Comparison of ENCODE assay signal across 14 cellular contexts in genomic region chr3:188807002-188807401, GRCh38.
A peak's percentile ranks its signal among the peaks of the same experiment; 100 is the strongest.
DNase-seq lines count a peak whose midpoint lies in the region; ATAC-seq and TF ChIP-seq lines count a peak whose summit lies in the region.
"Had no signal": no experiment of that assay in that cellular context is flagged by ENCODE, and none has a peak within 500 bp of the region (broad histone marks: within the 10 kb centered on the region; RNA-seq: fewer than 3 reads in every experiment).

No MANE protein-coding gene starts in this region.

- no peak for ATAC-seq in IMR-90 (ENCODE audit: low read depth)
- no peak for ATAC-seq in activated naive CD8-positive, alpha-beta T cell treated with anti-CD3 and anti-CD28 coated beads, Interleukin-2, amount 50 U/mL, for 24 hours

- H3K4me1 Mint-ChIP-seq in activated naive CD8-positive, alpha-beta T cell treated with anti-CD3 and anti-CD28 coated beads, Interleukin-2, amount 50 U/mL, for 24 hours: no peaks in the 10 kb centered on the region
- H3K4me1 Mint-ChIP-seq: activated CD4-positive, alpha-beta memory T cell treated with anti-CD3 and anti-CD28 coated beads, Interleukin-2, amount 10 ng/mL, durations not matched to agents 7 days and 5 days had no signal

- H3K27ac Mint-ChIP-seq in activated naive CD8-positive, alpha-beta T cell treated with anti-CD3 and anti-CD28 coated beads, Interleukin-2, amount 50 U/mL, for 24 hours: no peak overlapping the region
- H3K27ac Mint-ChIP-seq: activated CD4-positive, alpha-beta memory T cell treated with anti-CD3 and anti-CD28 coated beads, Interleukin-2, amount 10 ng/mL, durations not matched to agents 7 days and 5 days; stimulated activated naive CD8-positive, alpha-beta T cell treated with anti-CD3 and anti-CD28 coated beads, Interleukin-15, Interleukin-2, amounts not matched to agents 100 ng/mL and 50 ng/mL, for 24 hours had no signal

- H3K79me2 ChIP-seq in fibroblast of lung (ENCODE audit: control insufficient read depth, insufficient read depth, low read length): no peaks in the 10 kb centered on the region

- no peaks in the 10 kb centered on the region for H3K4me1 ChIP-seq in IMR-90 (ENCODE audit: control insufficient read depth, insufficient read depth, low read length)
- no peaks in the 10 kb centered on the region for H3K4me1 ChIP-seq in fibroblast of lung (ENCODE audit: control insufficient read depth, extremely low read depth, insufficient read depth, low read length)
- H3K4me1 ChIP-seq: left ventricle myocardium inferior had no signal

- TF ChIP-seq POLR2A in IMR-90 (IDR thresholded peaks at IDR 0.05; ENCODE audit: low read depth, low read length): no peak

- H3K9ac ChIP-seq in IMR-90 (ENCODE audit: low read depth, low read length): no peak overlapping the region
- H3K9ac ChIP-seq in fibroblast of lung (ENCODE audit: insufficient read depth, low read length): no peak overlapping the region

- no peak overlapping the region for H2BK15ac ChIP-seq in IMR-90 (ENCODE audit: low read depth, low read length)

- peaks cover 3% of the 10 kb centered on the region; the same call in 1 of the 2 replicates for H3K9me3 ChIP-seq in IMR-90 (ENCODE audit: control insufficient read depth, insufficient read depth, low read length)
- no peaks in the 10 kb centered on the region for H3K9me3 ChIP-seq in fibroblast of lung (ENCODE audit: control insufficient read depth, insufficient read depth, low read depth, low read length)

- no peaks in the 10 kb centered on the region for H3K9me1 ChIP-seq in IMR-90 (ENCODE audit: insufficient read depth, low read length)

- peaks cover 23 to 33% of the 10 kb centered on the region in 2 experiments for H3K79me1 ChIP-seq in IMR-90 (ENCODE audit: low read depth in 1 of 2, low read length in 2 of 2)

- no peak overlapping the region for H3K14ac ChIP-seq in IMR-90 (replicated peaks; ENCODE audit: low read depth, low read length)

- H3K27me3 Mint-ChIP-seq in activated naive CD8-positive, alpha-beta T cell treated with anti-CD3 and anti-CD28 coated beads, Interleukin-2, amount 50 U/mL, for 24 hours: no peaks in the 10 kb centered on the region
- H3K27me3 Mint-ChIP-seq: activated CD4-positive, alpha-beta memory T cell treated with anti-CD3 and anti-CD28 coated beads, Interleukin-2, amount 10 ng/mL, durations not matched to agents 7 days and 5 days; naive B cell; stimulated activated naive CD8-positive, alpha-beta T cell treated with anti-CD3 and anti-CD28 coated beads, Interleukin-15, Interleukin-2, amounts not matched to agents 100 ng/mL and 50 ng/mL, for 24 hours had no signal

- intact Hi-C loops in IMR-90 (cut with micrococcal nuclease): no loop called here

- peaks cover under 1% of the 10 kb centered on the region; the same call in 1 of the 2 replicates for H4K20me1 ChIP-seq in IMR-90 (ENCODE audit: insufficient read depth, low read length)
- no peaks in the 10 kb centered on the region for H4K20me1 ChIP-seq in fibroblast of lung (ENCODE audit: control insufficient read depth, extremely low read depth, insufficient read depth, low read length)

- no peaks in the 10 kb centered on the region for H3K27me3 ChIP-seq in IMR-90 (ENCODE audit: control insufficient read depth, insufficient read depth, low read length)
- no peaks in the 10 kb centered on the region for H3K27me3 ChIP-seq in fibroblast of lung (ENCODE audit: control insufficient read depth, insufficient read depth, low read length)
- H3K27me3 ChIP-seq: ascending aorta had no signal

- no peak overlapping the region for H2AK9ac ChIP-seq in IMR-90 (replicated peaks; ENCODE audit: low read depth, low read length, poor library complexity)

- TF ChIP-seq CTCF in IMR-90 (conservative IDR thresholded peaks at IDR 0.05; ENCODE audit: low read depth, low read length): no peak
- no peak for TF ChIP-seq CTCF in fibroblast of lung (conservative IDR thresholded peaks at IDR 0.05 in 1 of 2, IDR thresholded peaks at IDR 0.05 in 1 of 2; ENCODE audit: low read depth in 1 of 2, low read length in 2 of 2)

- TF ChIP-seq RAD21 in IMR-90 (IDR thresholded peaks at IDR 0.05; ENCODE audit: low read length): no peak

- no peak overlapping the region for H2BK20ac ChIP-seq in IMR-90 (ENCODE audit: low read depth, low read length)

- H2AK5ac ChIP-seq in IMR-90 (ENCODE audit: low read depth, low read length): no peak overlapping the region

- H3K27ac ChIP-seq in IMR-90 (ENCODE audit: insufficient read depth, low read length) (no peak overlapping the region), fibroblast of lung (ENCODE audit: insufficient read depth, low read length) (no peak overlapping the region)
- H3K27ac ChIP-seq: ascending aorta, left ventricle myocardium inferior had no signal

- H3K4me2 ChIP-seq in IMR-90 (ENCODE audit: low read depth, low read length) (no peak overlapping the region), fibroblast of lung (ENCODE audit: extremely low read depth, insufficient read depth, low read length) (no peak overlapping the region)

- dilution Hi-C loops in IMR-90 (cut with HindIII; ENCODE audit: low sequenced_read_pairs, unreplicated experiment): no loop called here

- no peak overlapping the region for H2BK120ac ChIP-seq in IMR-90 (ENCODE audit: low read depth, low read length)

- no TSS peak for BruUV-seq in IMR-90 (replicated peaks; lab: Mats Ljungman, UMichigan)

- H3K4ac ChIP-seq in IMR-90 (ENCODE audit: low read depth, low read length): no peak overlapping the region

- peaks cover 28% of the 10 kb centered on the region for H3K9me3 Mint-ChIP-seq in activated naive CD8-positive, alpha-beta T cell treated with anti-CD3 and anti-CD28 coated beads, Interleukin-2, amount 50 U/mL, for 24 hours

- H3K23ac ChIP-seq in IMR-90 (ENCODE audit: low read depth, low read length): no peak overlapping the region

- DNase-seq in ELR (ENCODE audit: low read depth) (peak; percentile 34), IMR-90 (peak; percentile 23), SK-MEL-5 (ENCODE audit: low read depth, low spot score) (peak; percentile 24), fibroblast of lung (ENCODE audit: low read depth in 2 of 2) (peak; percentile 38 to 50), RPMI8226 (no peak)
- no peak for DNase-seq in stimulated activated CD4-positive, alpha-beta T cell treated with anti-CD3 and anti-CD28 coated beads, Interleukin-1b, Interleukin-23, amount 100 ng/mL, for 48 hours
- no peak for DNase-seq in activated naive CD8-positive, alpha-beta T cell treated with anti-CD3 and anti-CD28 coated beads, Interleukin-2, amount 50 U/mL, for 24 hours
- DNase-seq: activated CD4-positive, alpha-beta memory T cell treated with anti-CD3 and anti-CD28 coated beads, Interleukin-2, amount 10 ng/mL, durations not matched to agents 7 days and 5 days; left ventricle myocardium inferior; naive B cell; NCI-H2171; stimulated activated CD4-positive, alpha-beta T cell treated with anti-CD3 and anti-CD28 coated beads, Interleukin-12 subunit alpha, Interleukin-12 subunit beta, amount 100 ng/mL, for 4 hours had no signal

- POLR2A ChIA-PET in IMR-90 (lab: Charles Lee; ENCODE audit: unreplicated experiment): no interaction called here

- no peak overlapping the region for H4K8ac ChIP-seq in IMR-90 (ENCODE audit: low read depth in 2 of 2, low read length in 2 of 2)

- H3K4me3 Mint-ChIP-seq in activated naive CD8-positive, alpha-beta T cell treated with anti-CD3 and anti-CD28 coated beads, Interleukin-2, amount 50 U/mL, for 24 hours: no peak overlapping the region
- H3K4me3 Mint-ChIP-seq: activated CD4-positive, alpha-beta memory T cell treated with anti-CD3 and anti-CD28 coated beads, Interleukin-2, amount 10 ng/mL, durations not matched to agents 7 days and 5 days; stimulated activated naive CD8-positive, alpha-beta T cell treated with anti-CD3 and anti-CD28 coated beads, Interleukin-15, Interleukin-2, amounts not matched to agents 100 ng/mL and 50 ng/mL, for 24 hours had no signal

- H3K4me3 ChIP-seq in IMR-90 (ENCODE audit: insufficient read depth, low read depth, low read length) (no peak overlapping the region), fibroblast of lung (replicated peaks in 1 of 4; ENCODE audit: control extremely low read depth in 1 of 4, insufficient read depth in 1 of 4, low read depth in 3 of 4, low read length in 4 of 4) (no peak overlapping the region)
- H3K4me3 ChIP-seq: ascending aorta, left ventricle myocardium inferior had no signal

- no peak overlapping the region for H2BK5ac ChIP-seq in IMR-90 (ENCODE audit: low read depth, low read length, poor library complexity, severe bottlenecking)

- no peak overlapping the region for H4K91ac ChIP-seq in IMR-90 (ENCODE audit: insufficient read depth, low read depth, low read length)

- peaks cover 17% of the 10 kb centered on the region for H3K36me3 Mint-ChIP-seq in activated naive CD8-positive, alpha-beta T cell treated with anti-CD3 and anti-CD28 coated beads, Interleukin-2, amount 50 U/mL, for 24 hours (ENCODE audit: low read depth)

- H2AFZ ChIP-seq in IMR-90 (replicated peaks; ENCODE audit: low read length, poor library complexity) (no peak overlapping the region), fibroblast of lung (ENCODE audit: low read length) (no peak overlapping the region)

- WGBS in IMR-90 (ENCODE audit: extremely low coverage in 2 of 2, insufficient read length in 1 of 2), 2 experiments: no CpG with 5 or more reads among the region's 1 CpG

- CTCF ChIA-PET in IMR-90 (lab: Yijun Ruan, JAX): no interaction called here

- in situ Hi-C loops in IMR-90 (cut with MboI; ENCODE audit: low sequenced_read_pairs) (no loop called here), SK-MEL-5 (cut with HindIII; ENCODE audit: low pct_unique_long_range_greater_than_20kb, low sequenced_read_pairs) (no loop called here)

- H3K36me3 ChIP-seq in IMR-90 (ENCODE audit: control insufficient read depth, insufficient read depth, low read length) (peaks cover 1% of the 10 kb centered on the region; the same call in 1 of the 2 replicates), fibroblast of lung (ENCODE audit: control insufficient read depth, insufficient read depth, low read length) (no peaks in the 10 kb centered on the region)
- H3K36me3 ChIP-seq: ascending aorta had no signal

- no peak overlapping the region for H4K5ac ChIP-seq in IMR-90 (ENCODE audit: low read depth, low read length)

- no peak overlapping the region for H3K18ac ChIP-seq in IMR-90 (ENCODE audit: low read depth, low read length)

- no peak overlapping the region for H3K56ac ChIP-seq in IMR-90 (ENCODE audit: extremely low read depth, insufficient read depth, low read length)

TF ChIP-seq in IMR-90, 13 proteins besides CTCF, POLR2A, EP300 and RAD21 (continues in another document):
- TF ChIP-seq RCOR1 (IDR thresholded peaks at IDR 0.05; ENCODE audit: insufficient replicate concordance, low read length): no peak
- TF ChIP-seq MAZ (IDR thresholded peaks at IDR 0.05; ENCODE audit: borderline replicate concordance, low read depth, low read length): no peak
- no peak for TF ChIP-seq USF2 (IDR thresholded peaks at IDR 0.05; ENCODE audit: low read depth, low read length)

Comparison
In these comparisons a context has a peak if more than half of its experiments do, and no peak if none do; other contexts are left out.
1. DNase-seq: peak in ELR (single experiment), IMR-90 (single experiment), SK-MEL-5 (single experiment) and fibroblast of lung (2 of 2); none in stimulated activated CD4-positive, alpha-beta T cell treated with anti-CD3 and anti-CD28 coated beads, Interleukin-1b, Interleukin-23, amount 100 ng/mL, for 48 hours (single experiment), RPMI8226 (single experiment) and activated naive CD8-positive, alpha-beta T cell treated with anti-CD3 and anti-CD28 coated beads, Interleukin-2, amount 50 U/mL, for 24 hours (single experiment).